13 cellular contexts compared by ENCODE assay signal in the genomic region with DNA sequence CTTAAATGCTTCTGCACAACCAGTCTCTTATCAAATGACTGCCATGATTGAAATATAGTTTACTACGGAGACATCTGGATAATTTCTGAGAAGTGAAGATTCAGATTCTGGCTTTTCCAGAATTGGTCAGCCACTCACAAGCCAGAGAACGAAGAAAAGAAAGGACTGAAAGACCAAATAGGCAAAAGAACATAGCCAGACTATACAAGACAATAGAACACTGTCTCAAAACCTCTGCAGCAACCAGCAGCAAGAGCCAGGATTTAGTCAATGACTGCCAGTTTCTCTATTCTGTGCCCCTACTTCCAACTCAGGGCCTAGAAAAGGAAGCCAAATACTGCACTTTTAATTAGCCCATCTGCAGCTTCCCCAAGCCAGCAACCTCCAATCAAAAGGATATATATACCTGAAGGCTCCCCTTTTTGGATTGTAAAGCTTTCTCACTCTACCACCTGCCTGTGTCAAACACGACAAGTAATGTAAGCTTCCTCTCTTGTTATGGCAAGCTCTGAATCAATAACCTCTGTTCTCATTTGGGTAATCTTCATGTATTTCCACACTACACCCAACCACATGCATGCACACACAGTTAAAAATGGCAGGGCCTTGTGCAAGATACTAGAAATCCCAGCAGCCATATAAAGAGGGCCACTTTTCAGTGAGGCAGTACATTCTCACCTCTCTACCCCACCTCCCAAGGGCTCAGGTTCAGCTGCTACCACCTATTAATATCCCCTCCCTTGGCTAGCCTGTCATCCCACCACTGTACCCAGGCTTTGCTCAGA.
"Had no signal": no experiment of that assay in that cellular context is flagged by ENCODE, and none has a peak within 500 bp of the region (broad histone marks: within the 10 kb centered on the region; RNA-seq: fewer than 3 reads in every experiment).

No MANE protein-coding gene starts in this region.

- H3K4me3 ChIP-seq: ascending aorta, gastroesophageal sphincter, hepatocyte, stomach, transverse colon had no signal

- H3K27ac ChIP-seq: ascending aorta, gastroesophageal sphincter, hepatocyte, stomach, transverse colon had no signal

- DNase-seq: activated CD4-positive, alpha-beta T cell treated with anti-CD3 and anti-CD28 coated beads, Interleukin-2, amount 10 ng/mL, durations not matched to agents 7 days and 5 days; activated CD8-positive, alpha-beta memory T cell treated with anti-CD3 and anti-CD28 coated beads for 24 hours; activated naive CD8-positive, alpha-beta T cell treated with anti-CD3 and anti-CD28 coated beads, Interleukin-2, amount 10 ng/mL, durations not matched to agents 7 days and 5 days; erythroblast; left ventricle myocardium superior; nephron progenitor cell; stimulated activated CD4-positive, alpha-beta T cell treated with anti-CD3 and anti-CD28 coated beads, Interleukin-2, amount 100 ng/mL, for 24 hours; stomach; transverse colon had no signal

- H3K27me3 ChIP-seq: ascending aorta, gastroesophageal sphincter, hepatocyte, stomach, transverse colon had no signal

- H3K9me3 ChIP-seq: ascending aorta had no signal

- H3K4me1 ChIP-seq: ascending aorta, gastroesophageal sphincter, transverse colon had no signal

- H3K36me3 ChIP-seq: ascending aorta, gastroesophageal sphincter, stomach, transverse colon had no signal

- ATAC-seq: gastroesophageal sphincter, left ventricle myocardium superior, sciatic nerve had no signal
